ENCODE assay signal across 13 cellular contexts in genomic region chr22:50601669-50602337, GRCh38. TPM values are rescaled to one million over a fixed set of nuclear protein-coding genes. Genes with fewer than 3 reads are reported as not detected.
DNase-seq lines count a peak whose midpoint lies in the region; ATAC-seq and TF ChIP-seq lines count a peak whose summit lies in the region.
"Had no signal": no experiment of that assay in that cellular context is flagged by ENCODE, and none has a peak within 500 bp of the region (broad histone marks: within the 10 kb centered on the region; RNA-seq: fewer than 3 reads in every experiment).

No MANE protein-coding gene starts in this region.

- H3K4me3 Mint-ChIP-seq in activated naive CD4-positive, alpha-beta T cell treated with anti-CD3 and anti-CD28 coated beads for 36 hours = peak overlapping the region; percentile 28
- H3K4me3 Mint-ChIP-seq in effector memory CD8-positive, alpha-beta T cell = peak overlapping the region; percentile 44 to 56

- no peaks in the 10 kb centered on the region for H3K9me3 Mint-ChIP-seq in activated naive CD4-positive, alpha-beta T cell treated with anti-CD3 and anti-CD28 coated beads for 36 hours
- H3K9me3 Mint-ChIP-seq in effector memory CD8-positive, alpha-beta T cell = no peaks in the 10 kb centered on the region

- peaks cover 32% of the 10 kb centered on the region for H3K27me3 Mint-ChIP-seq in activated naive CD4-positive, alpha-beta T cell treated with anti-CD3 and anti-CD28 coated beads for 36 hours (ENCODE audit: low read depth)
- H3K27me3 Mint-ChIP-seq in effector memory CD8-positive, alpha-beta T cell = peaks cover 38 to 64% of the 10 kb centered on the region in 2 donors

- no peaks in the 10 kb centered on the region for H3K9me3 ChIP-seq in sigmoid colon
- H3K9me3 ChIP-seq: uterus had no signal

- no peak overlapping the region for H3K4me3 ChIP-seq in sigmoid colon

- H3K4me1 Mint-ChIP-seq in activated naive CD4-positive, alpha-beta T cell treated with anti-CD3 and anti-CD28 coated beads for 36 hours (ENCODE audit: low read depth) = peaks cover 7% of the 10 kb centered on the region
- peaks cover 2 to 7% of the 10 kb centered on the region in 2 donors for H3K4me1 Mint-ChIP-seq in effector memory CD8-positive, alpha-beta T cell (ENCODE audit: low read depth in 2 of 2)

- no peak for TF ChIP-seq CTCF in sigmoid colon (IDR thresholded peaks at IDR 0.05)

- H3K36me3 Mint-ChIP-seq in activated naive CD4-positive, alpha-beta T cell treated with anti-CD3 and anti-CD28 coated beads for 36 hours (ENCODE audit: low read depth) = no peaks in the 10 kb centered on the region
- no peaks in the 10 kb centered on the region for H3K36me3 Mint-ChIP-seq in effector memory CD8-positive, alpha-beta T cell (ENCODE audit: insufficient read depth)

- CTCF ChIA-PET in activated naive CD4-positive, alpha-beta T cell treated with anti-CD3 and anti-CD28 coated beads for 36 hours (lab: Charles Lee) = no interaction called here

- no peaks in the 10 kb centered on the region for H3K36me3 ChIP-seq in sigmoid colon
- H3K36me3 ChIP-seq: uterus had no signal

- WGBS in sigmoid colon, 2 donors = 42 to 59% methylated on average over 12 of the region's 12 CpGs

- H3K27me3 ChIP-seq in sigmoid colon = peaks cover 26 to 96% (median 82%) of the 10 kb centered on the region in 3 donors

- no peak for ATAC-seq in effector memory CD8-positive, alpha-beta T cell (replicated peaks)
- no peak for ATAC-seq in HG02763 (IDR thresholded peaks at IDR 0.05; ENCODE audit: unreplicated experiment)
- no peak for ATAC-seq in HG02852 (IDR thresholded peaks at IDR 0.05; ENCODE audit: unreplicated experiment)

- TF ChIP-seq POLR2A in sigmoid colon (IDR thresholded peaks at IDR 0.05) = no peak

- H3K4me1 ChIP-seq in sigmoid colon = peaks cover 0 to 16% (median 13%) of the 10 kb centered on the region in 4 donors

- no peak for TF ChIP-seq EP300 in sigmoid colon (IDR thresholded peaks at IDR 0.05)

- intact Hi-C loops in activated naive CD4-positive, alpha-beta T cell treated with anti-CD3 and anti-CD28 coated beads for 36 hours (cut with micrococcal nuclease) = no loop called here
- intact Hi-C loops in sigmoid colon (cut with DNase I) = no loop called here

- no peak overlapping the region for H3K27ac ChIP-seq in sigmoid colon
- H3K27ac ChIP-seq: uterus had no signal

- no peak for DNase-seq in activated naive CD4-positive, alpha-beta T cell treated with anti-CD3 and anti-CD28 coated beads for 36 hours
- no peak for DNase-seq in activated naive CD4-positive, alpha-beta T cell (lab: John Stamatoyannopoulos, UW)
- DNase-seq in NCI-H82 treated with DMSO at 0.1 percent for 48 hours (lab: John Stamatoyannopoulos, UW; ENCODE audit: unreplicated experiment) (peak; percentile 5), sigmoid colon (peak; percentile 61), AG08395 (ENCODE audit: low spot score) (no peak)
- DNase-seq in effector memory CD8-positive, alpha-beta T cell = no peak
- DNase-seq: small intestine, uterus had no signal

- no peak overlapping the region for H3K27ac Mint-ChIP-seq in activated naive CD4-positive, alpha-beta T cell treated with anti-CD3 and anti-CD28 coated beads for 36 hours
- peak overlapping the region in 1 of 2 donors; percentile 9 for H3K27ac Mint-ChIP-seq in effector memory CD8-positive, alpha-beta T cell

RNA-seq across cellular contexts. Expression of gene MAPK8IP2, which starts 1.2 kb away (rescaled TPM):
- total RNA-seq in activated naive CD4-positive, alpha-beta T cell treated with anti-CD3 and anti-CD28 coated beads for 36 hours = under 1 TPM; 0.05 to 0.15 TPM
- total RNA-seq in sigmoid colon = 1 to 10 TPM in 3 of 4 donors, under 1 TPM in 1; 0.66 to 2.9 (median 2.0) TPM
- polyA plus RNA-seq in sigmoid colon = 1 to 10 TPM in 1 of 3 donors, under 1 TPM in 2; under 0.01 to 1.9 (median 0.23) TPM

RNA-seq across cellular contexts. Expression of gene CHKB, which starts 19.2 kb away (rescaled TPM):
- total RNA-seq in activated naive CD4-positive, alpha-beta T cell treated with anti-CD3 and anti-CD28 coated beads for 36 hours = 10 to 100 TPM; 71.0 to 81.4 TPM
- 10 to 100 TPM; 22.0 to 55.1 (median 39.2) TPM for total RNA-seq in sigmoid colon
- polyA plus RNA-seq in sigmoid colon = 10 to 100 TPM; 24.7 to 90.0 (median 37.8) TPM

RNA-seq across cellular contexts. Expression of gene CPT1B, which starts 23.6 kb away (rescaled TPM):
- total RNA-seq in activated naive CD4-positive, alpha-beta T cell treated with anti-CD3 and anti-CD28 coated beads for 36 hours = 10 to 100 TPM; 37.3 to 43.7 TPM
- 10 to 100 TPM in 1 of 4 donors, 1 to 10 TPM in 3; 1.4 to 10.2 (median 6.1) TPM for total RNA-seq in sigmoid colon
- polyA plus RNA-seq in sigmoid colon = 10 to 100 TPM in 1 of 3 donors, 1 to 10 TPM in 2; 3.2 to 22.6 (median 4.2) TPM

RNA-seq across cellular contexts. Expression of gene ARSA, which starts 26.1 kb away (rescaled TPM):
- 10 to 100 TPM; 17.8 to 19.2 TPM for total RNA-seq in activated naive CD4-positive, alpha-beta T cell treated with anti-CD3 and anti-CD28 coated beads for 36 hours
- 10 to 100 TPM; 19.3 to 26.3 (median 23.8) TPM for total RNA-seq in sigmoid colon
- polyA plus RNA-seq in sigmoid colon = 10 to 100 TPM; 10.8 to 56.9 (median 26.8) TPM

RNA-seq across cellular contexts. Expression of gene SYCE3, which starts 39.1 kb away (rescaled TPM):
- total RNA-seq in activated naive CD4-positive, alpha-beta T cell treated with anti-CD3 and anti-CD28 coated beads for 36 hours = 1 to 10 TPM in 1 of 2 experiments, under 1 TPM in 1; 0.91 to 2.0 TPM
- not detected for total RNA-seq in sigmoid colon
- not detected for polyA plus RNA-seq in sigmoid colon
- total RNA-seq: mononuclear cell; T-helper 1 cell treated with Interleukin-12 subunit alpha and Interleukin-12 subunit beta and Interleukin-4 antibody, amounts not matched to agents 30 ng/mL and 1 ng/mL, for 36 hours; uterus had no signal
- polyA plus RNA-seq: fibroblast of lung had no signal

Comparison
In these comparisons a context has a peak if more than half of its experiments do, and no peak if none do; other contexts are left out.
1. DNase-seq: peak in NCI-H82 treated with DMSO at 0.1 percent for 48 hours (single experiment) and sigmoid colon (single experiment); none in activated naive CD4-positive, alpha-beta T cell treated with anti-CD3 and anti-CD28 coated beads for 36 hours (single experiment), activated naive CD4-positive, alpha-beta T cell (0 of 4), effector memory CD8-positive, alpha-beta T cell (0 of 3) and AG08395 (single experiment).